Comparison of ENCODE assay signal across 8 cellular contexts in the genomic region with DNA sequence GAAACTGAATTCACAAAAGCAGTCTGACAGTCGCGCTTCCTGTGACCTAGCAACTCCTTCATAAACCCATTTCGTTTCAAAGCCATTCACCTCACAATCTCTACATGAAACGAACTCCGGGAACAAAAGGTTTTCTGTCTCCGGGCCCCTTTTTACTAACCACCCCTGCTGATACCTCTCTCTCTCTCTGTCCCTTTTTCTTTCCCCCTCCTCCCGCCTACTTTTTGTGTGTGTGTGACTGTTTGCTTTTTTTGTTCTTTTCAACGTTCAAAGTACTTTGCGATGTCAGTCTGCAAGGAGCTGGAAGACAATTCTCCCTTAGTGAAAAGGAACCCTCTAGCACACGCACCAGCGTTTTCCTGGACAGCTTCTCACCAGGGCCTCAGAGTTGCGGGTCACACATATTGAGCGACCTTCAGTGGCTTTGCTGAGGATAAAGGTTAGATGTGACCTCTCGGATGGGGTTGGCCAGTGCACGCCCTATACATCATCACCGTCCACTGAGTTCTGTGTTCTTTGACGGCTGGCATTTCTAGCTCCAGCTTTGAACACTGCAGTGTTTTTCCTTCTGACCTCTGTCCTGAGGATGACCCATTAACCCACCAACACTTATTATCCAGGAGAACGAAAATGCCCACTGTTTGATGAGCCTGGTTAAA. TPM values are rescaled to one million over a fixed set of nuclear protein-coding genes. Genes with fewer than 3 reads are reported as not detected.
DNase-seq lines count a peak whose midpoint lies in the region; ATAC-seq lines count a peak whose summit lies in the region.

No MANE protein-coding gene starts in this region.

- no peaks in the 10 kb centered on the region for H3K9me3 Mint-ChIP-seq in activated naive CD8-positive, alpha-beta T cell treated with anti-CD3 and anti-CD28 coated beads for 36 hours
- peaks cover 2% of the 10 kb centered on the region for H3K9me3 Mint-ChIP-seq in stimulated activated memory B cell treated with anti-CD40 and anti-IgM and Interleukin-4, amounts not matched to agents 10 μg/mL and 1 μg/mL and 100 μg/mL, for 72 hours

- peaks cover 20% of the 10 kb centered on the region for H3K36me3 Mint-ChIP-seq in activated naive CD8-positive, alpha-beta T cell treated with anti-CD3 and anti-CD28 coated beads for 36 hours
- H3K36me3 Mint-ChIP-seq in stimulated activated memory B cell treated with anti-CD40 and anti-IgM and Interleukin-4, amounts not matched to agents 10 μg/mL and 1 μg/mL and 100 μg/mL, for 72 hours = peaks cover 6% of the 10 kb centered on the region

- peak; percentile 13 for ATAC-seq in stimulated activated memory B cell treated with anti-CD40 and anti-IgM and Interleukin-4, amounts not matched to agents 10 μg/mL and 1 μg/mL and 100 μg/mL, for 72 hours
- ATAC-seq in GM19324 (IDR thresholded peaks at IDR 0.05; ENCODE audit: low FRiP score, unreplicated experiment) (no peak), GM21576 (IDR thresholded peaks at IDR 0.05; ENCODE audit: unreplicated experiment) (no peak)

- H3K27me3 Mint-ChIP-seq in activated naive CD8-positive, alpha-beta T cell treated with anti-CD3 and anti-CD28 coated beads for 36 hours = no peaks in the 10 kb centered on the region
- no peaks in the 10 kb centered on the region for H3K27me3 Mint-ChIP-seq in stimulated activated memory B cell treated with anti-CD40 and anti-IgM and Interleukin-4, amounts not matched to agents 10 μg/mL and 1 μg/mL and 100 μg/mL, for 72 hours

- H3K36me3 ChIP-seq in iPS-18a (ENCODE audit: control insufficient read depth, low read depth, low read length) = no peaks in the 10 kb centered on the region

- DNase-seq in stimulated activated CD8-positive, alpha-beta memory T cell treated with anti-CD3 and anti-CD28 coated beads, Interleukin-12 subunit alpha, Interleukin-12 subunit beta, amount 100 ng/mL, for 4 hours (ENCODE audit: low read depth) = peak; percentile 8
- no peak for DNase-seq in stimulated activated CD8-positive, alpha-beta memory T cell treated with anti-CD3 and anti-CD28 coated beads, Interleukin-4, amount 100 ng/mL, for 48 hours
- DNase-seq in Kasumi-1 (lab: John Stamatoyannopoulos, UW) = peak; percentile 73 to 75
- DNase-seq in activated naive CD8-positive, alpha-beta T cell treated with anti-CD3 and anti-CD28 coated beads for 36 hours = no peak

- no peaks in the 10 kb centered on the region for H3K9me3 ChIP-seq in iPS-18a (ENCODE audit: control insufficient read depth, low read depth, low read length)

- H3K27ac Mint-ChIP-seq in activated naive CD8-positive, alpha-beta T cell treated with anti-CD3 and anti-CD28 coated beads for 36 hours = peak overlapping the region; percentile 94
- peak overlapping the region; percentile 88 for H3K27ac Mint-ChIP-seq in stimulated activated memory B cell treated with anti-CD40 and anti-IgM and Interleukin-4, amounts not matched to agents 10 μg/mL and 1 μg/mL and 100 μg/mL, for 72 hours

- no peaks in the 10 kb centered on the region for H3K27me3 ChIP-seq in iPS-18a (ENCODE audit: control insufficient read depth, insufficient read depth, low read length)

- H3K4me1 ChIP-seq in iPS-18a (ENCODE audit: control insufficient read depth, low read depth, low read length) = peaks cover 28% of the 10 kb centered on the region

- peaks cover 57% of the 10 kb centered on the region for H3K4me1 Mint-ChIP-seq in activated naive CD8-positive, alpha-beta T cell treated with anti-CD3 and anti-CD28 coated beads for 36 hours
- H3K4me1 Mint-ChIP-seq in stimulated activated memory B cell treated with anti-CD40 and anti-IgM and Interleukin-4, amounts not matched to agents 10 μg/mL and 1 μg/mL and 100 μg/mL, for 72 hours = peaks cover 40% of the 10 kb centered on the region

- peak overlapping the region; percentile 69 for H3K4me3 ChIP-seq in iPS-18a (ENCODE audit: low read length)

- H3K4me3 Mint-ChIP-seq in activated naive CD8-positive, alpha-beta T cell treated with anti-CD3 and anti-CD28 coated beads for 36 hours = peak overlapping the region; percentile 85
- peak overlapping the region; percentile 87 for H3K4me3 Mint-ChIP-seq in stimulated activated memory B cell treated with anti-CD40 and anti-IgM and Interleukin-4, amounts not matched to agents 10 μg/mL and 1 μg/mL and 100 μg/mL, for 72 hours

- H3K27ac ChIP-seq in iPS-18a (ENCODE audit: low read length) = peak overlapping the region; percentile 36

- peak overlapping the region; percentile 63 for H3K9ac ChIP-seq in iPS-18a (ENCODE audit: low read length)

RNA-seq across cellular contexts. Expression of a gene that starts 0.6 kb away (rescaled TPM):
- total RNA-seq in activated naive CD8-positive, alpha-beta T cell treated with anti-CD3 and anti-CD28 coated beads for 36 hours = 10 to 100 TPM; 32.0 to 33.7 TPM

Comparison
In these comparisons a context has a peak if more than half of its experiments do, and no peak if none do; other contexts are left out.
1. DNase-seq: peak in stimulated activated CD8-positive, alpha-beta memory T cell treated with anti-CD3 and anti-CD28 coated beads, Interleukin-12 subunit alpha, Interleukin-12 subunit beta, amount 100 ng/mL, for 4 hours (single experiment) and Kasumi-1 (2 of 2); none in stimulated activated CD8-positive, alpha-beta memory T cell treated with anti-CD3 and anti-CD28 coated beads, Interleukin-4, amount 100 ng/mL, for 48 hours (single experiment) and activated naive CD8-positive, alpha-beta T cell treated with anti-CD3 and anti-CD28 coated beads for 36 hours (single experiment).